9 cellular contexts compared by ENCODE assay signal in the genomic region with DNA sequence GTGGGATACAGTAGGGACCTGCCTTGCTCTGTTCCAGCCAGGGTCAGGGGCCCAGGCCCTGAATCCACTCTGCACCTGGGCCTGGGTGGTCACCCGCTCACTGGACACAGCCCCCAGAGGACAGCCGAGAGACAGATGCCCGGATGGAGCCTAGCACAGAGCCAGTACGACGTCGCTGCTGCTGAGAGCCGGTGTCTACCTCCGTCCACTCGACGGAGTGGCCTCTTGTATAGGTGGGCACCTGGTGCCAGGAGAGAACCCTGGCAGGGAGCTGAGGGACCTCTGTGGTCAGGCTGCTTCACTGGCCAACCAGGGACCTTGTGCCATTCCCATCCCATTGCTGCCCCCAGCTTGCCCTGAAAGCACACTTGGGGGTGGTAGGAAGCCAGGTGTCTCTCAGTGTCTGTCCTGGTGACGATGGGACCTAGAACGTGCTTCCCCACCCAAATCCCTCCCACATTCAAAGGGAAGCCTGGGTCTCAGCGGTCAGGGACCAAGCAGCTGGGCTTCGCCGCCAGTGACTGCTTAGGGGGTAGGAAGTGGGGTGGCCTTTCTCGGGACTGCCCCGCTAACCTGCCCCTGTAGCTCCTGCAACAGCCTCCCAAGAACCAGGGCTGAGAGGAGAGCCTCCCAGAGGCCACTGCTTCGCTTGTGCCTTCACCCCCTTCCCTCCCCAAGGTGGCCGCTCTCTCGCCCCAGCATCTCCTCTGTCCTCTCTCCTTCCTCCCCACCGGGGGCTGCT. TPM values are rescaled to one million over a fixed set of nuclear protein-coding genes. Genes with fewer than 3 reads are reported as not detected.
DNase-seq lines count a peak whose midpoint lies in the region; ATAC-seq and TF ChIP-seq lines count a peak whose summit lies in the region.
"Had no signal": no experiment of that assay in that cellular context is flagged by ENCODE, and none has a peak within 500 bp of the region (broad histone marks: within the 10 kb centered on the region; RNA-seq: fewer than 3 reads in every experiment).

No MANE protein-coding gene starts in this region.

- peak overlapping the region; percentile 41 for H3K14ac ChIP-seq in trophoblast cell (ENCODE audit: low read length)

- H3K4me2 ChIP-seq in DND-41 (ENCODE audit: insufficient read depth, low read length) (peak overlapping the region; percentile 38; the same call in 1 of the 2 replicates), trophoblast cell (ENCODE audit: low read length) (no peak overlapping the region)

- no peaks in the 10 kb centered on the region for H4K20me1 ChIP-seq in DND-41 (ENCODE audit: insufficient read depth, low read length)

- H3K4me3 ChIP-seq in DND-41 (ENCODE audit: low read depth in 1 of 2, low read length in 2 of 2) (no peak overlapping the region), trophoblast cell (ENCODE audit: low read depth, low read length) (no peak overlapping the region), SJCRH30 (no peak overlapping the region)
- H3K4me3 ChIP-seq in effector memory CD4-positive, alpha-beta T cell (ENCODE audit: insufficient read depth, low read depth, low read length, poor library complexity, severe bottlenecking): peak overlapping the region; percentile 11

- H3K27ac ChIP-seq in CD4-positive, alpha-beta T cell (ENCODE audit: low read depth, low read length): peak overlapping the region; percentile 78
- peak overlapping the region; percentile 70 for H3K27ac ChIP-seq in DND-41 (ENCODE audit: low read length)
- H3K27ac ChIP-seq in effector memory CD4-positive, alpha-beta T cell (ENCODE audit: insufficient read depth, low read length, poor library complexity, severe bottlenecking): peak overlapping the region; percentile 64
- H3K27ac ChIP-seq in trophoblast cell (ENCODE audit: low read depth, low read length): peak overlapping the region; percentile 53
- H3K27ac ChIP-seq in SJCRH30: no peak overlapping the region

- ATAC-seq in CD4-positive, alpha-beta T cell (ENCODE audit: poor library complexity): no peak
- ATAC-seq in DND-41 (ENCODE audit: insufficient read depth, low read depth) (no peak), HG02571 (IDR thresholded peaks at IDR 0.05; ENCODE audit: unreplicated experiment) (no peak)
- ATAC-seq: WTC11 had no signal

- H3K4me1 ChIP-seq in DND-41 (ENCODE audit: insufficient read depth, low read length) (peaks cover 16% of the 10 kb centered on the region), trophoblast cell (ENCODE audit: control insufficient read depth in 1 of 2, insufficient read depth in 2 of 2, low read length in 2 of 2) (peaks cover 19 to 21% of the 10 kb centered on the region in 2 experiments), SJCRH30 (peaks cover 16% of the 10 kb centered on the region)
- H3K4me1 ChIP-seq in effector memory CD4-positive, alpha-beta T cell (ENCODE audit: control insufficient read depth, insufficient read depth, low read length, poor library complexity, severe bottlenecking): peaks cover 27% of the 10 kb centered on the region

- WGBS in trophoblast cell (ENCODE audit: extremely low coverage, insufficient coverage, insufficient read length): no CpG with 5 or more reads among the region's 21 CpGs

- no peak overlapping the region for H3K23ac ChIP-seq in trophoblast cell (ENCODE audit: low read length)

- H3K79me1 ChIP-seq in trophoblast cell (ENCODE audit: low read length): peaks cover 13% of the 10 kb centered on the region

- peak overlapping the region; percentile 5 for H2BK120ac ChIP-seq in trophoblast cell (ENCODE audit: insufficient read depth, low read length, poor library complexity)

- no peaks in the 10 kb centered on the region for H3K27me3 Mint-ChIP-seq in CD4-positive, alpha-beta T cell

- POLR2A ChIA-PET in CD4-positive, alpha-beta T cell (lab: Charles Lee): interaction anchor here (1.0 to 3.1 kb wide), 7 partner anchors 9 to 1585 kb away, joined by 3 to 59 read pairs (median 13); a partner anchor contains a TSS

- peak overlapping the region; percentile 32 for H2AK5ac ChIP-seq in trophoblast cell (ENCODE audit: low read length)

- H3K36me3 ChIP-seq in DND-41 (ENCODE audit: insufficient read depth, low read length) (no peaks in the 10 kb centered on the region), trophoblast cell (ENCODE audit: control insufficient read depth in 1 of 2, insufficient read depth in 2 of 2, low read length in 2 of 2) (no peaks in the 10 kb centered on the region), SJCRH30 (no peaks in the 10 kb centered on the region)
- H3K36me3 ChIP-seq in effector memory CD4-positive, alpha-beta T cell (ENCODE audit: control insufficient read depth, insufficient read depth, low read length): no peaks in the 10 kb centered on the region

- H4K12ac ChIP-seq in trophoblast cell (ENCODE audit: low read depth, low read length): no peak overlapping the region

- H3K79me2 ChIP-seq in DND-41 (ENCODE audit: insufficient read depth, low read length) (no peaks in the 10 kb centered on the region), trophoblast cell (ENCODE audit: control insufficient read depth, insufficient read depth, low read length, poor library complexity) (no peaks in the 10 kb centered on the region)

- peak overlapping the region; percentile 14 for H4K8ac ChIP-seq in trophoblast cell (ENCODE audit: low read depth, low read length)

- no peaks in the 10 kb centered on the region for H3K9me3 ChIP-seq in CD4-positive, alpha-beta T cell (ENCODE audit: control insufficient read depth, low read length)
- no peaks in the 10 kb centered on the region for H3K9me3 ChIP-seq in DND-41 (ENCODE audit: insufficient read depth, low read length, severe bottlenecking)
- no peaks in the 10 kb centered on the region for H3K9me3 ChIP-seq in effector memory CD4-positive, alpha-beta T cell (ENCODE audit: control insufficient read depth, low read length)
- H3K9me3 ChIP-seq in trophoblast cell (ENCODE audit: insufficient read depth, low read depth, low read length): peaks cover 4% of the 10 kb centered on the region
- no peaks in the 10 kb centered on the region for H3K9me3 ChIP-seq in SJCRH30 (replicated peaks)

- peak overlapping the region; percentile 2 for H3K4ac ChIP-seq in trophoblast cell (ENCODE audit: low read depth, low read length)

- H3K4me1 Mint-ChIP-seq in CD4-positive, alpha-beta T cell (ENCODE audit: low read depth): peaks cover 32% of the 10 kb centered on the region
- H3K4me1 Mint-ChIP-seq: WTC11 had no signal

- no peaks in the 10 kb centered on the region for H3K36me3 Mint-ChIP-seq in CD4-positive, alpha-beta T cell (ENCODE audit: low read depth)
- H3K36me3 Mint-ChIP-seq: WTC11 had no signal

- peak in 1 of 10 experiments; percentile 35 for DNase-seq in CD4-positive, alpha-beta T cell
- no peak for DNase-seq in DND-41
- no peak for DNase-seq in effector memory CD4-positive, alpha-beta T cell
- no peak for DNase-seq in trophoblast cell
- no peak for DNase-seq in SJCRH30
- DNase-seq in NCI-H146 (lab: John Stamatoyannopoulos, UW): no peak
- DNase-seq: midbrain had no signal

- no peak overlapping the region for H3K18ac ChIP-seq in trophoblast cell (ENCODE audit: low read length)

- peak overlapping the region; percentile 23; the same call in 1 of the 2 replicates for H3K9ac ChIP-seq in DND-41 (ENCODE audit: low read depth, low read length)
- H3K9ac ChIP-seq in trophoblast cell (ENCODE audit: low read length): no peak overlapping the region

- H2AFZ ChIP-seq in DND-41 (ENCODE audit: low read depth, low read length) (peak overlapping the region; percentile 59; the same call in 1 of the 2 replicates), trophoblast cell (ENCODE audit: insufficient read depth, low read length, poor library complexity) (peak overlapping the region; percentile 43)

- intact Hi-C loops in CD4-positive, alpha-beta T cell (cut with DNase I, micrococcal nuclease): loop anchor here in 1 of 2 experiments (2.0 kb wide), 2 partner anchors 14 to 42 kb away; a partner anchor contains a TSS

- H3K4me3 Mint-ChIP-seq in CD4-positive, alpha-beta T cell: peak overlapping the region; percentile 73
- H3K4me3 Mint-ChIP-seq: WTC11 had no signal

- H2BK12ac ChIP-seq in trophoblast cell (ENCODE audit: low read length): peak overlapping the region; percentile 42

- TF ChIP-seq CTCF in CD4-positive, alpha-beta T cell (IDR thresholded peaks at IDR 0.05): no peak
- no peak for TF ChIP-seq CTCF in DND-41 (IDR thresholded peaks at IDR 0.05; ENCODE audit: borderline replicate concordance, extremely low read depth, low read length, poor library complexity, severe bottlenecking)

- CTCF ChIA-PET in CD4-positive, alpha-beta T cell (lab: Charles Lee): interaction anchor here (2.1 to 2.6 kb wide), 3 partner anchors 9 to 55 kb away, joined by 10 to 17 read pairs (median 12); no protein-coding TSS in a partner anchor

- H2BK5ac ChIP-seq in trophoblast cell (ENCODE audit: low read depth, low read length, poor library complexity): peak overlapping the region; percentile 28

- no peaks in the 10 kb centered on the region for H3K27me3 ChIP-seq in CD4-positive, alpha-beta T cell (ENCODE audit: control insufficient read depth, insufficient read depth, low read length)
- H3K27me3 ChIP-seq in DND-41 (ENCODE audit: insufficient read depth, low read length, poor library complexity) (no peaks in the 10 kb centered on the region), trophoblast cell (ENCODE audit: insufficient read depth, low read length) (no peaks in the 10 kb centered on the region), SJCRH30 (no peaks in the 10 kb centered on the region; the same call in 1 of the 2 replicates)
- no peaks in the 10 kb centered on the region for H3K27me3 ChIP-seq in effector memory CD4-positive, alpha-beta T cell (replicated peaks; ENCODE audit: control insufficient read depth, insufficient read depth, low read length, poor library complexity, severe bottlenecking)

- H3K9me3 Mint-ChIP-seq in CD4-positive, alpha-beta T cell: no peaks in the 10 kb centered on the region
- H3K9me3 Mint-ChIP-seq: WTC11 had no signal

- H3K27ac Mint-ChIP-seq in CD4-positive, alpha-beta T cell: peak overlapping the region; percentile 96
- H3K27ac Mint-ChIP-seq: WTC11 had no signal

- H4K91ac ChIP-seq in trophoblast cell (ENCODE audit: low read depth, low read length): peak overlapping the region; percentile 74

RNA-seq across cellular contexts. Expression of a gene that starts 10.3 kb away (rescaled TPM):
- total RNA-seq in CD4-positive, alpha-beta T cell: 10 to 100 TPM; 84.6 to 88.5 TPM
- 19.8 and 21.2 TPM in 2 replicates for polyA plus RNA-seq in trophoblast cell (2013)
- 87.7 and 92.7 TPM in 2 replicates for total RNA-seq in SJCRH30 (2014; rRNA removed; shearing (Covaris generic))

RNA-seq across cellular contexts. Expression of a gene that starts 14.1 kb away (rescaled TPM):
- 10 to 100 TPM; 27.1 to 31.7 TPM for total RNA-seq in CD4-positive, alpha-beta T cell
- 14.7 and 15.8 TPM in 2 replicates for polyA plus RNA-seq in trophoblast cell (2013)
- total RNA-seq in SJCRH30 (2014; rRNA removed; shearing (Covaris generic)): 8.4 and 8.9 TPM in 2 replicates
